ENCODE assay signal across 1 cellular context in the genomic region with DNA sequence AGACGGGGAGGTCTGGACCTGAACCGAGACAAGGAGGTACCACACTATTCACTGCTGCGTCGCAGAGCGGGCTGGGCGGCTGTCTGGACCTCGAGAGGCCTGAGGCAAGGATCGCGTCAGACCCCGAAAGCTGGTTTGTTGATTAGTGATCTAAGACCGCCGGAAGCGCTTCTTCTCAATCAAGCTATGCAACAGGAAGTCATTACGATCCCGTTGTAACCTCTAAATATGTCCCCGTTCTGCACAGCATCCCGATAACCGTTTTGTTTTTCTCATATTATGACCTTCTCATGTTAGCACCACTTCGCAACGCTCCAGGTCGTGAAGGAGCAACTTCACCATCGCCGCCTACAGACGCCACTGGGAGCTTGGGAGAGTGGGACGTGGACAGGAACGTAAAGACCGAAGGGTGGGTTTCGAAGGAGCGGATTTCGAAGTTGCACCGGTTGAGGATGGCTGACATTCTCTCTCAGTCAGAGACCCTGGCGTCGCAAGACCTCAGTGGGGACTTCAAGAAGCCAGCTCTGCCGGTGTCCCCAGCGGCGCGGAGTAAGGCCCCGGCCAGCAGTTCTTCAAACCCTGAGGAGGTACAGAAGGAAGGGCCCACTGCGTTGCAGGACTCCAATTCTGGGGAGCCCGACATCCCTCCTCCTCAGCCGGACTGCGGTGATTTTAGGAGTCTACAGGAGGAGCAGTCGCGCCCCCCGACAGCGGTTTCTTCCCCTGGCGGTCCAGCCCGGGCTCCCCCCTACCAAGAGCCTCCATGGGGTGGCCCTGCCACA.
A peak's percentile ranks its signal among the peaks of the same experiment; 100 is the strongest.
TF ChIP-seq lines count a peak whose summit lies in the region.

A gene with protein sequence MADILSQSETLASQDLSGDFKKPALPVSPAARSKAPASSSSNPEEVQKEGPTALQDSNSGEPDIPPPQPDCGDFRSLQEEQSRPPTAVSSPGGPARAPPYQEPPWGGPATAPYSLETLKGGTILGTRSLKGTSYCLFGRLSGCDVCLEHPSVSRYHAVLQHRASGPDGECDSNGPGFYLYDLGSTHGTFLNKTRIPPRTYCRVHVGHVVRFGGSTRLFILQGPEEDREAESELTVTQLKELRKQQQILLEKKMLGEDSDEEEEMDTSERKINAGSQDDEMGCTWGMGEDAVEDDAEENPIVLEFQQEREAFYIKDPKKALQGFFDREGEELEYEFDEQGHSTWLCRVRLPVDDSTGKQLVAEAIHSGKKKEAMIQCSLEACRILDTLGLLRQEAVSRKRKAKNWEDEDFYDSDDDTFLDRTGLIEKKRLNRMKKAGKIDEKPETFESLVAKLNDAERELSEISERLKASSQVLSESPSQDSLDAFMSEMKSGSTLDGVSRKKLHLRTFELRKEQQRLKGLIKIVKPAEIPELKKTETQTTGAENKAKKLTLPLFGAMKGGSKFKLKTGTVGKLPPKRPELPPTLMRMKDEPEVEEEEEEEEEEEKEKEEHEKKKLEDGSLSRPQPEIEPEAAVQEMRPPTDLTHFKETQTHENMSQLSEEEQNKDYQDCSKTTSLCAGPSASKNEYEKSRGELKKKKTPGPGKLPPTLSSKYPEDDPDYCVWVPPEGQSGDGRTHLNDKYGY (plus strand): TSS at position 427 of the 782 bp plus-strand sequence. CDS start 26 bp downstream, at position 453.
A gene with protein sequence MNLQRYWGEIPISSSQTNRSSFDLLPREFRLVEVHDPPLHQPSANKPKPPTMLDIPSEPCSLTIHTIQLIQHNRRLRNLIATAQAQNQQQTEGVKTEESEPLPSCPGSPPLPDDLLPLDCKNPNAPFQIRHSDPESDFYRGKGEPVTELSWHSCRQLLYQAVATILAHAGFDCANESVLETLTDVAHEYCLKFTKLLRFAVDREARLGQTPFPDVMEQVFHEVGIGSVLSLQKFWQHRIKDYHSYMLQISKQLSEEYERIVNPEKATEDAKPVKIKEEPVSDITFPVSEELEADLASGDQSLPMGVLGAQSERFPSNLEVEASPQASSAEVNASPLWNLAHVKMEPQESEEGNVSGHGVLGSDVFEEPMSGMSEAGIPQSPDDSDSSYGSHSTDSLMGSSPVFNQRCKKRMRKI (minus strand): TSS at position 152 of the 782 bp plus-strand sequence. CDS start 1,422 bp downstream, outside the sequence.

TF ChIP-seq in K562, 482 proteins besides CTCF, POLR2A, EP300 and RAD21 (continued from another document and continues in another):
- TF ChIP-seq, protein P1, sequence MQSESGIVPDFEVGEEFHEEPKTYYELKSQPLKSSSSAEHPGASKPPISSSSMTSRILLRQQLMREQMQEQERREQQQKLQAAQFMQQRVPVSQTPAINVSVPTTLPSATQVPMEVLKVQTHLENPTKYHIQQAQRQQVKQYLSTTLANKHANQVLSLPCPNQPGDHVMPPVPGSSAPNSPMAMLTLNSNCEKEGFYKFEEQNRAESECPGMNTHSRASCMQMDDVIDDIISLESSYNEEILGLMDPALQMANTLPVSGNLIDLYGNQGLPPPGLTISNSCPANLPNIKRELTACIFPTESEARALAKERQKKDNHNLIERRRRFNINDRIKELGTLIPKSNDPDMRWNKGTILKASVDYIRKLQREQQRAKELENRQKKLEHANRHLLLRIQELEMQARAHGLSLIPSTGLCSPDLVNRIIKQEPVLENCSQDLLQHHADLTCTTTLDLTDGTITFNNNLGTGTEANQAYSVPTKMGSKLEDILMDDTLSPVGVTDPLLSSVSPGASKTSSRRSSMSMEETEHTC (IDR thresholded peaks at IDR 0.05) = no peak
- TF ChIP-seq, protein P2, sequence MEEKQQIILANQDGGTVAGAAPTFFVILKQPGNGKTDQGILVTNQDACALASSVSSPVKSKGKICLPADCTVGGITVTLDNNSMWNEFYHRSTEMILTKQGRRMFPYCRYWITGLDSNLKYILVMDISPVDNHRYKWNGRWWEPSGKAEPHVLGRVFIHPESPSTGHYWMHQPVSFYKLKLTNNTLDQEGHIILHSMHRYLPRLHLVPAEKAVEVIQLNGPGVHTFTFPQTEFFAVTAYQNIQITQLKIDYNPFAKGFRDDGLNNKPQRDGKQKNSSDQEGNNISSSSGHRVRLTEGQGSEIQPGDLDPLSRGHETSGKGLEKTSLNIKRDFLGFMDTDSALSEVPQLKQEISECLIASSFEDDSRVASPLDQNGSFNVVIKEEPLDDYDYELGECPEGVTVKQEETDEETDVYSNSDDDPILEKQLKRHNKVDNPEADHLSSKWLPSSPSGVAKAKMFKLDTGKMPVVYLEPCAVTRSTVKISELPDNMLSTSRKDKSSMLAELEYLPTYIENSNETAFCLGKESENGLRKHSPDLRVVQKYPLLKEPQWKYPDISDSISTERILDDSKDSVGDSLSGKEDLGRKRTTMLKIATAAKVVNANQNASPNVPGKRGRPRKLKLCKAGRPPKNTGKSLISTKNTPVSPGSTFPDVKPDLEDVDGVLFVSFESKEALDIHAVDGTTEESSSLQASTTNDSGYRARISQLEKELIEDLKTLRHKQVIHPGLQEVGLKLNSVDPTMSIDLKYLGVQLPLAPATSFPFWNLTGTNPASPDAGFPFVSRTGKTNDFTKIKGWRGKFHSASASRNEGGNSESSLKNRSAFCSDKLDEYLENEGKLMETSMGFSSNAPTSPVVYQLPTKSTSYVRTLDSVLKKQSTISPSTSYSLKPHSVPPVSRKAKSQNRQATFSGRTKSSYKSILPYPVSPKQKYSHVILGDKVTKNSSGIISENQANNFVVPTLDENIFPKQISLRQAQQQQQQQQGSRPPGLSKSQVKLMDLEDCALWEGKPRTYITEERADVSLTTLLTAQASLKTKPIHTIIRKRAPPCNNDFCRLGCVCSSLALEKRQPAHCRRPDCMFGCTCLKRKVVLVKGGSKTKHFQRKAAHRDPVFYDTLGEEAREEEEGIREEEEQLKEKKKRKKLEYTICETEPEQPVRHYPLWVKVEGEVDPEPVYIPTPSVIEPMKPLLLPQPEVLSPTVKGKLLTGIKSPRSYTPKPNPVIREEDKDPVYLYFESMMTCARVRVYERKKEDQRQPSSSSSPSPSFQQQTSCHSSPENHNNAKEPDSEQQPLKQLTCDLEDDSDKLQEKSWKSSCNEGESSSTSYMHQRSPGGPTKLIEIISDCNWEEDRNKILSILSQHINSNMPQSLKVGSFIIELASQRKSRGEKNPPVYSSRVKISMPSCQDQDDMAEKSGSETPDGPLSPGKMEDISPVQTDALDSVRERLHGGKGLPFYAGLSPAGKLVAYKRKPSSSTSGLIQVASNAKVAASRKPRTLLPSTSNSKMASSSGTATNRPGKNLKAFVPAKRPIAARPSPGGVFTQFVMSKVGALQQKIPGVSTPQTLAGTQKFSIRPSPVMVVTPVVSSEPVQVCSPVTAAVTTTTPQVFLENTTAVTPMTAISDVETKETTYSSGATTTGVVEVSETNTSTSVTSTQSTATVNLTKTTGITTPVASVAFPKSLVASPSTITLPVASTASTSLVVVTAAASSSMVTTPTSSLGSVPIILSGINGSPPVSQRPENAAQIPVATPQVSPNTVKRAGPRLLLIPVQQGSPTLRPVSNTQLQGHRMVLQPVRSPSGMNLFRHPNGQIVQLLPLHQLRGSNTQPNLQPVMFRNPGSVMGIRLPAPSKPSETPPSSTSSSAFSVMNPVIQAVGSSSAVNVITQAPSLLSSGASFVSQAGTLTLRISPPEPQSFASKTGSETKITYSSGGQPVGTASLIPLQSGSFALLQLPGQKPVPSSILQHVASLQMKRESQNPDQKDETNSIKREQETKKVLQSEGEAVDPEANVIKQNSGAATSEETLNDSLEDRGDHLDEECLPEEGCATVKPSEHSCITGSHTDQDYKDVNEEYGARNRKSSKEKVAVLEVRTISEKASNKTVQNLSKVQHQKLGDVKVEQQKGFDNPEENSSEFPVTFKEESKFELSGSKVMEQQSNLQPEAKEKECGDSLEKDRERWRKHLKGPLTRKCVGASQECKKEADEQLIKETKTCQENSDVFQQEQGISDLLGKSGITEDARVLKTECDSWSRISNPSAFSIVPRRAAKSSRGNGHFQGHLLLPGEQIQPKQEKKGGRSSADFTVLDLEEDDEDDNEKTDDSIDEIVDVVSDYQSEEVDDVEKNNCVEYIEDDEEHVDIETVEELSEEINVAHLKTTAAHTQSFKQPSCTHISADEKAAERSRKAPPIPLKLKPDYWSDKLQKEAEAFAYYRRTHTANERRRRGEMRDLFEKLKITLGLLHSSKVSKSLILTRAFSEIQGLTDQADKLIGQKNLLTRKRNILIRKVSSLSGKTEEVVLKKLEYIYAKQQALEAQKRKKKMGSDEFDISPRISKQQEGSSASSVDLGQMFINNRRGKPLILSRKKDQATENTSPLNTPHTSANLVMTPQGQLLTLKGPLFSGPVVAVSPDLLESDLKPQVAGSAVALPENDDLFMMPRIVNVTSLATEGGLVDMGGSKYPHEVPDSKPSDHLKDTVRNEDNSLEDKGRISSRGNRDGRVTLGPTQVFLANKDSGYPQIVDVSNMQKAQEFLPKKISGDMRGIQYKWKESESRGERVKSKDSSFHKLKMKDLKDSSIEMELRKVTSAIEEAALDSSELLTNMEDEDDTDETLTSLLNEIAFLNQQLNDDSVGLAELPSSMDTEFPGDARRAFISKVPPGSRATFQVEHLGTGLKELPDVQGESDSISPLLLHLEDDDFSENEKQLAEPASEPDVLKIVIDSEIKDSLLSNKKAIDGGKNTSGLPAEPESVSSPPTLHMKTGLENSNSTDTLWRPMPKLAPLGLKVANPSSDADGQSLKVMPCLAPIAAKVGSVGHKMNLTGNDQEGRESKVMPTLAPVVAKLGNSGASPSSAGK (IDR thresholded peaks at IDR 0.05) = no peak
- TF ChIP-seq LARP7 (IDR thresholded peaks at IDR 0.05) (peak; percentile 65; the same call in 1 of the 2 replicates), SMAD4 (CRISPR knock-in tag; conservative IDR thresholded peaks at IDR 0.05) (peak; percentile 35; the same call in 1 of the 2 replicates), FOXM1 (IDR thresholded peaks at IDR 0.05; ENCODE audit: low read depth) (peak; percentile 68), FOXM1 (CRISPR knock-in tag; IDR thresholded peaks at IDR 0.05; ENCODE audit: low read depth) (no peak), NRF1 (conservative IDR thresholded peaks at IDR 0.05 in 1 of 2, IDR thresholded peaks at IDR 0.05 in 1 of 2) (no peak; a peak in 4 of 4 replicates), SP2 (IDR thresholded peaks at IDR 0.05; ENCODE audit: extremely low read depth, low read depth, low read length, poor library complexity, severe bottlenecking) (no peak), PPARD (CRISPR knock-in tag; IDR thresholded peaks at IDR 0.05) (no peak), CBX5 (IDR thresholded peaks at IDR 0.05; ENCODE audit: borderline replicate concordance, low read depth) (no peak), RHOXF2B (CRISPR knock-in tag; conservative IDR thresholded peaks at IDR 0.05) (no peak; the same call in 1 of the 2 replicates), ZKSCAN1 (IDR thresholded peaks at IDR 0.05; ENCODE audit: low read depth, low read length) (peak; percentile 82), CBX3 (IDR thresholded peaks at IDR 0.05; ENCODE audit: borderline replicate concordance in 1 of 2, low read length in 2 of 2) (peak in 1 of 2 experiments; percentile 90; a peak in 2 of 3 replicates)
- TF ChIP-seq, protein P3, sequence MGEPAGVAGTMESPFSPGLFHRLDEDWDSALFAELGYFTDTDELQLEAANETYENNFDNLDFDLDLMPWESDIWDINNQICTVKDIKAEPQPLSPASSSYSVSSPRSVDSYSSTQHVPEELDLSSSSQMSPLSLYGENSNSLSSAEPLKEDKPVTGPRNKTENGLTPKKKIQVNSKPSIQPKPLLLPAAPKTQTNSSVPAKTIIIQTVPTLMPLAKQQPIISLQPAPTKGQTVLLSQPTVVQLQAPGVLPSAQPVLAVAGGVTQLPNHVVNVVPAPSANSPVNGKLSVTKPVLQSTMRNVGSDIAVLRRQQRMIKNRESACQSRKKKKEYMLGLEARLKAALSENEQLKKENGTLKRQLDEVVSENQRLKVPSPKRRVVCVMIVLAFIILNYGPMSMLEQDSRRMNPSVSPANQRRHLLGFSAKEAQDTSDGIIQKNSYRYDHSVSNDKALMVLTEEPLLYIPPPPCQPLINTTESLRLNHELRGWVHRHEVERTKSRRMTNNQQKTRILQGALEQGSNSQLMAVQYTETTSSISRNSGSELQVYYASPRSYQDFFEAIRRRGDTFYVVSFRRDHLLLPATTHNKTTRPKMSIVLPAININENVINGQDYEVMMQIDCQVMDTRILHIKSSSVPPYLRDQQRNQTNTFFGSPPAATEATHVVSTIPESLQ (CRISPR knock-in tag; IDR thresholded peaks at IDR 0.05) = no peak; the same call in none of the 2 replicates
- TF ChIP-seq, protein P4, sequence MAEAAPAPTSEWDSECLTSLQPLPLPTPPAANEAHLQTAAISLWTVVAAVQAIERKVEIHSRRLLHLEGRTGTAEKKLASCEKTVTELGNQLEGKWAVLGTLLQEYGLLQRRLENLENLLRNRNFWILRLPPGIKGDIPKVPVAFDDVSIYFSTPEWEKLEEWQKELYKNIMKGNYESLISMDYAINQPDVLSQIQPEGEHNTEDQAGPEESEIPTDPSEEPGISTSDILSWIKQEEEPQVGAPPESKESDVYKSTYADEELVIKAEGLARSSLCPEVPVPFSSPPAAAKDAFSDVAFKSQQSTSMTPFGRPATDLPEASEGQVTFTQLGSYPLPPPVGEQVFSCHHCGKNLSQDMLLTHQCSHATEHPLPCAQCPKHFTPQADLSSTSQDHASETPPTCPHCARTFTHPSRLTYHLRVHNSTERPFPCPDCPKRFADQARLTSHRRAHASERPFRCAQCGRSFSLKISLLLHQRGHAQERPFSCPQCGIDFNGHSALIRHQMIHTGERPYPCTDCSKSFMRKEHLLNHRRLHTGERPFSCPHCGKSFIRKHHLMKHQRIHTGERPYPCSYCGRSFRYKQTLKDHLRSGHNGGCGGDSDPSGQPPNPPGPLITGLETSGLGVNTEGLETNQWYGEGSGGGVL (CRISPR knock-in tag; IDR thresholded peaks at IDR 0.05) = no peak
